ENCODE assay signal across 28 cellular contexts in genomic region chr3:87318609-87319008, GRCh38. TPM values are rescaled to one million over a fixed set of nuclear protein-coding genes. Genes with fewer than 3 reads are reported as not detected.
DNase-seq lines count a peak whose midpoint lies in the region; TF ChIP-seq lines count a peak whose summit lies in the region.
"Had no signal": no experiment of that assay in that cellular context is flagged by ENCODE, and none has a peak within 500 bp of the region (broad histone marks: within the 10 kb centered on the region; RNA-seq: fewer than 3 reads in every experiment).

No MANE protein-coding gene starts in this region.

- H3K4me1 Mint-ChIP-seq in activated CD4-positive, alpha-beta memory T cell treated with anti-CD3 and anti-CD28 coated beads for 36 hours (ENCODE audit: low read depth): peaks cover under 1% of the 10 kb centered on the region

- H3K9me2 ChIP-seq in hepatocyte (replicated peaks; ENCODE audit: insufficient read depth): no peaks in the 10 kb centered on the region

- CTCF ChIA-PET in activated CD4-positive, alpha-beta memory T cell treated with anti-CD3 and anti-CD28 coated beads for 36 hours (lab: Charles Lee): interaction anchor here (0.6 kb wide), 1 partner anchor 31 kb away, joined by 3 read pairs; no protein-coding TSS in a partner anchor

- H3K9me3 Mint-ChIP-seq in activated CD4-positive, alpha-beta memory T cell treated with anti-CD3 and anti-CD28 coated beads for 36 hours: no peaks in the 10 kb centered on the region
- H3K9me3 Mint-ChIP-seq: activated CD8-positive, alpha-beta T cell treated with anti-CD3 and anti-CD28 coated beads for 36 hours had no signal

- no peak overlapping the region for H3K4me3 Mint-ChIP-seq in activated CD4-positive, alpha-beta memory T cell treated with anti-CD3 and anti-CD28 coated beads for 36 hours
- H3K4me3 Mint-ChIP-seq: activated CD8-positive, alpha-beta T cell treated with anti-CD3 and anti-CD28 coated beads for 36 hours had no signal

- H2AFZ ChIP-seq in hepatocyte: no peak overlapping the region

- H3K27me3 Mint-ChIP-seq in activated CD4-positive, alpha-beta memory T cell treated with anti-CD3 and anti-CD28 coated beads for 36 hours: peaks cover 26% of the 10 kb centered on the region

- intact Hi-C loops in activated CD4-positive, alpha-beta memory T cell treated with anti-CD3 and anti-CD28 coated beads for 36 hours (cut with micrococcal nuclease): no loop called here

- H3K27me3 ChIP-seq in hepatocyte: no peaks in the 10 kb centered on the region
- H3K27me3 ChIP-seq: BLaER1, right atrium auricular region, uterus had no signal

- H3K27ac Mint-ChIP-seq in activated CD4-positive, alpha-beta memory T cell treated with anti-CD3 and anti-CD28 coated beads for 36 hours: no peak overlapping the region
- H3K27ac Mint-ChIP-seq: activated CD8-positive, alpha-beta T cell treated with anti-CD3 and anti-CD28 coated beads for 36 hours had no signal

- H3K36me3 ChIP-seq in SK-N-MC (ENCODE audit: insufficient read depth, low read length) (no peaks in the 10 kb centered on the region), hepatocyte (replicated peaks; ENCODE audit: insufficient read depth, low read depth) (no peaks in the 10 kb centered on the region)
- H3K36me3 ChIP-seq: BLaER1, right atrium auricular region, uterus had no signal

- H3K27ac ChIP-seq in SK-N-MC (peak overlapping the region; percentile 72; the same call in 1 of the 2 replicates), hepatocyte (peak overlapping the region; percentile 35)
- H3K27ac ChIP-seq: BLaER1, right atrium auricular region, uterus had no signal

- no peak for TF ChIP-seq CTCF in hepatocyte (IDR thresholded peaks at IDR 0.05; ENCODE audit: poor library complexity)

- peaks cover 15% of the 10 kb centered on the region for H3K4me1 ChIP-seq in hepatocyte (ENCODE audit: insufficient read depth)
- H3K4me1 ChIP-seq: BLaER1, right atrium auricular region, uterus had no signal

- H3K79me2 ChIP-seq in hepatocyte: no peaks in the 10 kb centered on the region

- DNase-seq in DMS53 (lab: John Stamatoyannopoulos, UW) (peak; percentile 1), DMS53 treated with DMSO at 0.1 percent for 48 hours (lab: John Stamatoyannopoulos, UW; ENCODE audit: unreplicated experiment) (no peak), SK-N-MC (ENCODE audit: low read depth, low spot score) (no peak), hepatocyte (ENCODE audit: low spot score) (no peak), stromal cell of bone marrow (ENCODE audit: low read depth) (peak; percentile 31), NCI-H2171 (lab: John Stamatoyannopoulos, UW) (no peak)
- DNase-seq in activated CD4-positive, alpha-beta memory T cell treated with anti-CD3 and anti-CD28 coated beads for 36 hours: no peak
- DNase-seq in activated CD4-positive, alpha-beta T cell treated with anti-CD3 and anti-CD28 coated beads for 4 hours: no peak
- DNase-seq: 8988T; activated CD4-positive, CD25-positive, alpha-beta regulatory T cell; activated CD8-positive, alpha-beta T cell treated with anti-CD3 and anti-CD28 coated beads for 36 hours; activated naive CD4-positive, alpha-beta T cell treated with Interleukin-2 at 50 U/mL for 16 hours; activated T-cell treated with anti-CD3 and anti-CD28 coated beads, Interleukin-2, amount 50 U/mL, for 1 hour; aorta; head of caudate nucleus; IMR-90; MM.1S; NCI-H187; NCI-H345; RPMI8226; stimulated activated CD4-positive, alpha-beta T cell treated with anti-CD3 and anti-CD28 coated beads, Interleukin-15, amount 100 ng/mL, for 24 hours; T-helper 9 cell; uterus had no signal

- 42% methylated on average over 2 of the region's 2 CpGs for WGBS in hepatocyte (ENCODE audit: low lambda C conversion rate, missing lambda C conversion rate)

- H3K9me3 ChIP-seq in SK-N-MC (ENCODE audit: low read depth, low read length) (no peaks in the 10 kb centered on the region), hepatocyte (ENCODE audit: low read depth) (no peaks in the 10 kb centered on the region)
- H3K9me3 ChIP-seq: BLaER1, right atrium auricular region, uterus had no signal

- peak overlapping the region; percentile 7 for H3K4me2 ChIP-seq in hepatocyte
- H3K4me2 ChIP-seq: BLaER1 had no signal

- H3K36me3 Mint-ChIP-seq in activated CD4-positive, alpha-beta memory T cell treated with anti-CD3 and anti-CD28 coated beads for 36 hours: no peaks in the 10 kb centered on the region

- no peaks in the 10 kb centered on the region for H4K20me1 ChIP-seq in hepatocyte (ENCODE audit: insufficient read depth, poor library complexity, severe bottlenecking)
- H4K20me1 ChIP-seq: BLaER1 had no signal

- H3K9ac ChIP-seq in SK-N-MC (ENCODE audit: insufficient read length): peak overlapping the region; percentile 3
- H3K9ac ChIP-seq: BLaER1 had no signal

- 0 out of 2 replicates have a peak overlapping the region, but pooled peaks have one; percentile 20 for H3K4me3 ChIP-seq in SK-N-MC
- H3K4me3 ChIP-seq in hepatocyte: no peak overlapping the region
- H3K4me3 ChIP-seq: BLaER1, right atrium auricular region, uterus had no signal

- POLR2A ChIA-PET in activated CD4-positive, alpha-beta memory T cell treated with anti-CD3 and anti-CD28 coated beads for 36 hours (lab: Charles Lee): no interaction called here

RNA-seq across cellular contexts. Expression of gene POU1F1, which starts 42.2 kb away (rescaled TPM):
- total RNA-seq in hepatocyte: not detected in 2 replicates
- polyA plus RNA-seq in hepatocyte: not detected in 2 replicates
- total RNA-seq in activated CD4-positive, alpha-beta memory T cell treated with anti-CD3 and anti-CD28 coated beads for 36 hours: not detected
- total RNA-seq: activated CD8-positive, alpha-beta T cell treated with anti-CD3 and anti-CD28 coated beads for 36 hours; aorta; chondrocyte; IMR-90; liver; mucosa of gallbladder; right atrium auricular region; uterus had no signal
- polyA plus RNA-seq: aorta, IMR-90, liver had no signal

Comparison
In these comparisons a context has a peak if more than half of its experiments do, and no peak if none do; other contexts are left out.
1. DNase-seq: peak in DMS53 (single experiment) and stromal cell of bone marrow (single experiment); none in DMS53 treated with DMSO at 0.1 percent for 48 hours (single experiment), SK-N-MC (single experiment), hepatocyte (single experiment), activated CD4-positive, alpha-beta memory T cell treated with anti-CD3 and anti-CD28 coated beads for 36 hours (single experiment), NCI-H2171 (single experiment) and activated CD4-positive, alpha-beta T cell treated with anti-CD3 and anti-CD28 coated beads for 4 hours (0 of 2).